Comparison of ENCODE assay signal across 8 cellular contexts in genomic region chr20:11553603-11554002, GRCh38.
DNase-seq lines count a peak whose midpoint lies in the region; ATAC-seq and TF ChIP-seq lines count a peak whose summit lies in the region.

No MANE protein-coding gene starts in this region.

- H2AFZ ChIP-seq in OCI-LY7 (ENCODE audit: low read length), result no peak overlapping the region

- no peaks in the 10 kb centered on the region for H3K36me3 ChIP-seq in cardiac muscle cell
- no peaks in the 10 kb centered on the region for H3K36me3 ChIP-seq in OCI-LY7 (ENCODE audit: insufficient read depth, low read length)
- H3K36me3 ChIP-seq in aorta (ENCODE audit: control insufficient read depth in 1 of 2, insufficient read depth in 2 of 2, low read length in 1 of 2), result peaks cover 0 to under 1% of the 10 kb centered on the region in 2 donors
- no peaks in the 10 kb centered on the region for H3K36me3 ChIP-seq in ovary
- H3K36me3 ChIP-seq in testis (ENCODE audit: low read depth, missing control alignments), result no peaks in the 10 kb centered on the region

- peaks cover 3% of the 10 kb centered on the region for H3K27me3 Mint-ChIP-seq in type B pancreatic cell

- WGBS in aorta, 2 donors, result 63 to 72% methylated on average over 4 of the region's 4 CpGs
- 37 to 49% (median 38%) methylated on average over 4 of the region's 4 CpGs for WGBS in ovary, 3 donors
- 51 to 69% methylated on average over 4 of the region's 4 CpGs for WGBS in testis, 2 donors

- POLR2A ChIA-PET in OCI-LY7 (lab: Charles Lee), result interaction anchor here (0.7 kb wide), 1 partner anchor 15 kb away, joined by 3 read pairs; no protein-coding TSS in a partner anchor

- no peaks in the 10 kb centered on the region; the same call in 1 of the 2 replicates for H3K9me2 ChIP-seq in OCI-LY7 (ENCODE audit: insufficient read depth, low read length)

- no peaks in the 10 kb centered on the region for H3K4me1 ChIP-seq in cardiac muscle cell (ENCODE audit: low read depth)
- no peaks in the 10 kb centered on the region for H3K4me1 ChIP-seq in OCI-LY7 (ENCODE audit: insufficient read depth, low read length, poor library complexity, severe bottlenecking)
- H3K4me1 ChIP-seq in aorta (ENCODE audit: control insufficient read depth in 1 of 2, insufficient read depth in 2 of 2, low read length in 2 of 2), result no peaks in the 10 kb centered on the region
- no peaks in the 10 kb centered on the region for H3K4me1 ChIP-seq in ovary (ENCODE audit: insufficient read depth)
- H3K4me1 ChIP-seq in testis, result no peaks in the 10 kb centered on the region

- no peak overlapping the region for H3K4me2 ChIP-seq in OCI-LY7 (ENCODE audit: low read length)

- intact Hi-C loops in left cardiac atrium (cut with DNase I), result no loop called here
- intact Hi-C loops in OCI-LY7 (cut with micrococcal nuclease; ENCODE audit: unreplicated experiment), result no loop called here
- intact Hi-C loops in aorta (cut with DNase I), result no loop called here
- intact Hi-C loops in ovary (cut with DNase I), result no loop called here
- intact Hi-C loops in testis (cut with DNase I; ENCODE audit: low total_unique reads), result no loop called here

- H3K9me3 ChIP-seq in cardiac muscle cell (ENCODE audit: low read depth) (no peaks in the 10 kb centered on the region), OCI-LY7 (ENCODE audit: low read length) (no peaks in the 10 kb centered on the region), aorta (ENCODE audit: control insufficient read depth, low read length) (no peaks in the 10 kb centered on the region), ovary (no peaks in the 10 kb centered on the region), testis (no peaks in the 10 kb centered on the region)

- no peak overlapping the region for H3K4me3 Mint-ChIP-seq in type B pancreatic cell

- ATAC-seq in left cardiac atrium (no peak), aorta (ENCODE audit: low FRiP score) (no peak)

- TF ChIP-seq CTCF in cardiac muscle cell (IDR thresholded peaks at IDR 0.05; ENCODE audit: low read depth, low read length), result peak; percentile 44
- 0 out of 2 replicates have a peak, but pooled peaks have one; percentile 29 for TF ChIP-seq CTCF in OCI-LY7 (conservative IDR thresholded peaks at IDR 0.05; ENCODE audit: low read length)
- TF ChIP-seq CTCF in epithelial cell of esophagus (IDR thresholded peaks at IDR 0.05; ENCODE audit: insufficient read depth, low read depth, low read length, missing control alignments), result peak; percentile 50
- TF ChIP-seq CTCF in type B pancreatic cell (conservative IDR thresholded peaks at IDR 0.05), result peak; percentile 74
- TF ChIP-seq CTCF in ovary (IDR thresholded peaks at IDR 0.05), result no peak
- peak in 1 of 3 experiments; percentile 24 for TF ChIP-seq CTCF in testis (IDR thresholded peaks at IDR 0.05)

- no peaks in the 10 kb centered on the region for H3K36me3 Mint-ChIP-seq in type B pancreatic cell

- H3K27ac Mint-ChIP-seq in type B pancreatic cell, result no peak overlapping the region

- H3K4me3 ChIP-seq in cardiac muscle cell, result no peak overlapping the region
- H3K4me3 ChIP-seq in OCI-LY7 (ENCODE audit: low read depth, low read length, poor library complexity, severe bottlenecking), result no peak overlapping the region
- no peak overlapping the region for H3K4me3 ChIP-seq in epithelial cell of esophagus (ENCODE audit: low read length)
- H3K4me3 ChIP-seq in aorta (ENCODE audit: low read length in 2 of 2), result no peak overlapping the region
- H3K4me3 ChIP-seq in ovary, result no peak overlapping the region
- H3K4me3 ChIP-seq in testis, result no peak overlapping the region

- TF ChIP-seq POLR2A in ovary (IDR thresholded peaks at IDR 0.05) (no peak), testis (IDR thresholded peaks at IDR 0.05) (no peak)

- H3K79me2 ChIP-seq in OCI-LY7 (ENCODE audit: insufficient read depth, low read depth, low read length), result no peaks in the 10 kb centered on the region

- no peak for TF ChIP-seq EP300 in ovary (IDR thresholded peaks at IDR 0.05)

- DNase-seq in cardiac muscle cell (ENCODE audit: low read depth in 1 of 2, low spot score in 1 of 2) (peak in 1 of 2 donors; percentile 29), left cardiac atrium (no peak), OCI-LY7 (ENCODE audit: low spot score) (no peak), epithelial cell of esophagus (ENCODE audit: low read depth) (peak; percentile 29), type B pancreatic cell (ENCODE audit: extremely low spot score, unreplicated experiment) (no peak), aorta (no peak), ovary (no peak), testis (no peak)

- H3K27ac ChIP-seq in cardiac muscle cell (no peak overlapping the region), OCI-LY7 (ENCODE audit: low read depth, low read length, poor library complexity, severe bottlenecking) (no peak overlapping the region), aorta (ENCODE audit: low read depth in 1 of 2, low read length in 2 of 2) (no peak overlapping the region), ovary (no peak overlapping the region), testis (no peak overlapping the region)

- no TSS peak for BruUV-seq in OCI-LY7 (replicated peaks; lab: Mats Ljungman, UMichigan)

- H3K9me3 Mint-ChIP-seq in type B pancreatic cell, result peaks cover 4% of the 10 kb centered on the region

- CTCF ChIA-PET in OCI-LY7 (lab: Charles Lee; ENCODE audit: unreplicated experiment), result no interaction called here

- H3K27me3 ChIP-seq in cardiac muscle cell (no peaks in the 10 kb centered on the region), aorta (ENCODE audit: control insufficient read depth in 1 of 2, insufficient read depth in 2 of 2, low read length in 1 of 2) (peaks cover 0 to 2% of the 10 kb centered on the region in 2 donors), ovary (no peaks in the 10 kb centered on the region), testis (no peaks in the 10 kb centered on the region)

- H3K4me1 Mint-ChIP-seq in type B pancreatic cell (ENCODE audit: unreplicated experiment), result peaks cover 8% of the 10 kb centered on the region

- H4K20me1 ChIP-seq in OCI-LY7 (ENCODE audit: insufficient read depth, low read length), result no peaks in the 10 kb centered on the region

Comparison
In these comparisons a context has a peak if more than half of its experiments do, and no peak if none do; other contexts are left out.
1. CTCF ChIP-seq: peak in cardiac muscle cell (single experiment), OCI-LY7 (single experiment), epithelial cell of esophagus (single experiment) and type B pancreatic cell (single experiment); none in ovary (0 of 3).